Comparison of ENCODE assay signal across 8 cellular contexts in the genomic region with DNA sequence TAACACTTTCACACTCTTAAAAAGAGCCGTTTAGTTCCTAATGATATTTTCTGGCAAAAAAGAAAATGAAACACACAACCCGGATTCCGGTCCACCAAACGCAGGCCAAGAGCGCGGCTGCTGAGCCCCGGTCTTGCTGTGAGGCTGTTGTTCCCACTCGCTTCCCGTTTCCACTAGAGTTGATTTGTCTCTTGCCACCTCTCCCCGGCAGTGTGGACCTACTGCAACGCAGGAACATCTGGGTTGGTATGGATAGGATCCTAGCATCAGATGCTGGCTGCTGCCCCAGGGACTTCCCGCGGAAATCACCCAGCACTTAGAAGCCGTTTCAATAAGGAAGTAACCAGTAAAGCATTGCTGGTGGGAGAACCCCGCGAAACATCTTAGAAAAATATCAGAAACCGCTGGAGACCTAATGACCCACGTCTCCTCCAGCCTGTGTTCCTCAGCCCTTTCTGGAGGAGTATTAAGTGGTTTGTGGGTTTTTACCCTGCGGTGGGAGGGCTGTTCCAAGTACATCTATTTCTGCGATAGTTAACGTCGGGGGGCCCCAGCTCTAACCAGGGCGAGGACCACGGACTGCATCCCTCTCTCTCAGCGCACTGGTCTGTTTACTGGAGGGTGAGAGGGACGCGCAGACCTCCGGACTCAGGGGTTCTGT. TPM values are rescaled to one million over a fixed set of nuclear protein-coding genes. Genes with fewer than 3 reads are reported as not detected.
DNase-seq lines count a peak whose midpoint lies in the region; ATAC-seq and TF ChIP-seq lines count a peak whose summit lies in the region.

No MANE protein-coding gene starts in this region.

- peak overlapping the region; percentile 73 to 89 (median 78) for H3K4me3 Mint-ChIP-seq in brain

- DNase-seq in AG10803 (ENCODE audit: low read depth): peak; percentile 71
- peak; percentile 47 for DNase-seq in GM19238 (ENCODE audit: insufficient read length, low spot score)
- peak; percentile 29 to 80 (median 47) for DNase-seq in T-helper 2 cell
- DNase-seq in kidney glomerular epithelial cell (lab: John Stamatoyannopoulos, UW): peak; percentile 38
- DNase-seq in stimulated activated CD4-positive, alpha-beta T cell treated with anti-CD3 and anti-CD28 coated beads, Interleukin-2, amount 100 ng/mL, for 24 hours: peak; percentile 68 to 72
- no peak for DNase-seq in GF-D8 (lab: John Stamatoyannopoulos, UW)

- peak; percentile 58 for ATAC-seq in HG03439 (IDR thresholded peaks at IDR 0.05; ENCODE audit: unreplicated experiment)

- peaks cover 23% of the 10 kb centered on the region for H3K4me1 Mint-ChIP-seq in brain

- H3K27ac Mint-ChIP-seq in brain: peak overlapping the region in 2 of 5 experiments; percentile 71 to 72

- H3K36me3 Mint-ChIP-seq in brain: no peaks in the 10 kb centered on the region

- peak overlapping the region; percentile 78 for H3K4me3 ChIP-seq in AG10803 (ENCODE audit: low read length)

- peaks cover 0 to 4% (median 0%) of the 10 kb centered on the region in 5 experiments for H3K9me3 Mint-ChIP-seq in brain

- H3K27me3 Mint-ChIP-seq in brain: peaks cover 58% of the 10 kb centered on the region

- TF ChIP-seq CTCF in AG10803 (conservative IDR thresholded peaks at IDR 0.05; ENCODE audit: low read length): no peak
- no peak for TF ChIP-seq CTCF in brain (conservative IDR thresholded peaks at IDR 0.05)

RNA-seq across cellular contexts. Expression of gene DOCK10, which starts 0.9 kb away (rescaled TPM):
- 10.0 TPM for polyA plus RNA-seq in brain (ENCODE audit: insufficient read depth, low read depth, low replicate concordance)
